ENCODE assay signal across 12 cellular contexts in genomic region chr21:41459884-41460534, GRCh38. TPM values are rescaled to one million over a fixed set of nuclear protein-coding genes. Genes with fewer than 3 reads are reported as not detected.
DNase-seq lines count a peak whose midpoint lies in the region; ATAC-seq and TF ChIP-seq lines count a peak whose summit lies in the region.
"Had no signal": no experiment of that assay in that cellular context is flagged by ENCODE, and none has a peak within 500 bp of the region (broad histone marks: within the 10 kb centered on the region; RNA-seq: fewer than 3 reads in every experiment).

No MANE protein-coding gene starts in this region.

- H3K4me3 Mint-ChIP-seq in activated naive CD4-positive, alpha-beta T cell treated with anti-CD3 and anti-CD28 coated beads, Interleukin-2, amount 10 ng/mL, durations not matched to agents 7 days and 5 days, result no peak overlapping the region
- peak overlapping the region; percentile 28 for H3K4me3 Mint-ChIP-seq in T-helper 17 cell
- H3K4me3 Mint-ChIP-seq in stimulated activated effector memory CD8-positive, alpha-beta T cell treated with anti-CD3 and anti-CD28 coated beads, Interleukin-12 subunit alpha, Interleukin-12 subunit beta, amount 100 ng/mL, for 72 hours, result no peak overlapping the region

- TF ChIP-seq CTCF in omental fat pad (IDR thresholded peaks at IDR 0.05), result no peak

- peaks cover 3% of the 10 kb centered on the region for H3K4me1 Mint-ChIP-seq in activated naive CD4-positive, alpha-beta T cell treated with anti-CD3 and anti-CD28 coated beads, Interleukin-2, amount 10 ng/mL, durations not matched to agents 7 days and 5 days
- H3K4me1 Mint-ChIP-seq in T-helper 17 cell, result peaks cover 17% of the 10 kb centered on the region
- H3K4me1 Mint-ChIP-seq in stimulated activated effector memory CD8-positive, alpha-beta T cell treated with anti-CD3 and anti-CD28 coated beads, Interleukin-12 subunit alpha, Interleukin-12 subunit beta, amount 100 ng/mL, for 72 hours, result peaks cover 10% of the 10 kb centered on the region

- CTCF ChIA-PET in activated naive CD4-positive, alpha-beta T cell treated with anti-CD3 and anti-CD28 coated beads, Interleukin-2, amount 10 ng/mL, durations not matched to agents 7 days and 5 days (lab: Charles Lee), result interaction anchor here (0.8 to 2.3 kb wide), 6 partner anchors 11 to 337 kb away, joined by 3 to 12 read pairs (median 3); no protein-coding TSS in a partner anchor

- peaks cover 9 to 13% of the 10 kb centered on the region in 2 donors for H3K36me3 Mint-ChIP-seq in activated naive CD4-positive, alpha-beta T cell treated with anti-CD3 and anti-CD28 coated beads, Interleukin-2, amount 50 U/mL, for 72 hours
- peaks cover 59% of the 10 kb centered on the region for H3K36me3 Mint-ChIP-seq in activated naive CD4-positive, alpha-beta T cell treated with anti-CD3 and anti-CD28 coated beads, Interleukin-2, amount 10 ng/mL, durations not matched to agents 7 days and 5 days
- H3K36me3 Mint-ChIP-seq in T-helper 17 cell (ENCODE audit: low read depth), result peaks cover 12% of the 10 kb centered on the region
- peaks cover 6% of the 10 kb centered on the region for H3K36me3 Mint-ChIP-seq in stimulated activated effector memory CD8-positive, alpha-beta T cell treated with anti-CD3 and anti-CD28 coated beads, Interleukin-12 subunit alpha, Interleukin-12 subunit beta, amount 100 ng/mL, for 72 hours

- no peak for DNase-seq in activated naive CD4-positive, alpha-beta T cell treated with anti-CD3 and anti-CD28 coated beads, Interleukin-2, amount 50 U/mL, for 72 hours (ENCODE audit: low spot score in 2 of 2)
- DNase-seq in activated naive CD4-positive, alpha-beta T cell treated with anti-CD3 and anti-CD28 coated beads, Interleukin-2, amount 10 ng/mL, durations not matched to agents 7 days and 5 days, result no peak
- no peak for DNase-seq in T-helper 17 cell
- DNase-seq in stimulated activated effector memory CD8-positive, alpha-beta T cell treated with anti-CD3 and anti-CD28 coated beads, Interleukin-12 subunit alpha, Interleukin-12 subunit beta, amount 100 ng/mL, for 72 hours (ENCODE audit: low spot score in 2 of 2), result no peak
- DNase-seq in omental fat pad (ENCODE audit: low spot score), result no peak
- DNase-seq in HUDEP-2 (lab: John Stamatoyannopoulos, UW; ENCODE audit: unreplicated experiment in 76 of 76), result no peak

- H3K27me3 Mint-ChIP-seq in activated naive CD4-positive, alpha-beta T cell treated with anti-CD3 and anti-CD28 coated beads, Interleukin-2, amount 10 ng/mL, durations not matched to agents 7 days and 5 days, result no peaks in the 10 kb centered on the region
- no peaks in the 10 kb centered on the region for H3K27me3 Mint-ChIP-seq in T-helper 17 cell
- H3K27me3 Mint-ChIP-seq: naive B cell had no signal

- H3K9me3 Mint-ChIP-seq in activated naive CD4-positive, alpha-beta T cell treated with anti-CD3 and anti-CD28 coated beads, Interleukin-2, amount 50 U/mL, for 72 hours, result peaks cover 0 to 12% of the 10 kb centered on the region in 2 donors
- H3K9me3 Mint-ChIP-seq in activated naive CD4-positive, alpha-beta T cell treated with anti-CD3 and anti-CD28 coated beads, Interleukin-2, amount 10 ng/mL, durations not matched to agents 7 days and 5 days, result peaks cover 6% of the 10 kb centered on the region
- H3K9me3 Mint-ChIP-seq in stimulated activated effector memory CD8-positive, alpha-beta T cell treated with anti-CD3 and anti-CD28 coated beads, Interleukin-12 subunit alpha, Interleukin-12 subunit beta, amount 100 ng/mL, for 72 hours, result no peaks in the 10 kb centered on the region

- ATAC-seq in activated naive CD4-positive, alpha-beta T cell treated with anti-CD3 and anti-CD28 coated beads, Interleukin-2, amount 50 U/mL, for 72 hours, result peak in 1 of 2 donors; percentile 20
- ATAC-seq in GM18907 (IDR thresholded peaks at IDR 0.05; ENCODE audit: unreplicated experiment) (peak; percentile 27), T-helper 17 cell (no peak), omental fat pad (ENCODE audit: low FRiP score) (no peak), GM18868 (IDR thresholded peaks at IDR 0.05; ENCODE audit: unreplicated experiment) (no peak)
- no peak for ATAC-seq in stimulated activated effector memory CD8-positive, alpha-beta T cell treated with anti-CD3 and anti-CD28 coated beads, Interleukin-12 subunit alpha, Interleukin-12 subunit beta, amount 100 ng/mL, for 72 hours

- no peaks in the 10 kb centered on the region for H3K9me3 ChIP-seq in T-helper 17 cell (ENCODE audit: control insufficient read depth, low read length, poor library complexity, severe bottlenecking)
- H3K9me3 ChIP-seq: left ventricle myocardium inferior had no signal

- peak overlapping the region; percentile 28 to 90 for H3K27ac Mint-ChIP-seq in activated naive CD4-positive, alpha-beta T cell treated with anti-CD3 and anti-CD28 coated beads, Interleukin-2, amount 50 U/mL, for 72 hours
- no peak overlapping the region for H3K27ac Mint-ChIP-seq in activated naive CD4-positive, alpha-beta T cell treated with anti-CD3 and anti-CD28 coated beads, Interleukin-2, amount 10 ng/mL, durations not matched to agents 7 days and 5 days
- peak overlapping the region; percentile 79 for H3K27ac Mint-ChIP-seq in T-helper 17 cell
- H3K27ac Mint-ChIP-seq in stimulated activated effector memory CD8-positive, alpha-beta T cell treated with anti-CD3 and anti-CD28 coated beads, Interleukin-12 subunit alpha, Interleukin-12 subunit beta, amount 100 ng/mL, for 72 hours, result peak overlapping the region; percentile 8

RNA-seq across cellular contexts. Expression of gene MX1, which starts 34.0 kb away (rescaled TPM):
- total RNA-seq in activated naive CD4-positive, alpha-beta T cell treated with anti-CD3 and anti-CD28 coated beads, Interleukin-2, amount 50 U/mL, for 72 hours, result 100 to 1,000 TPM in 1 of 2 donors, 10 to 100 TPM in 1; 18.0 to 365 TPM
- total RNA-seq in T-helper 17 cell (10 to 100 TPM; 58.6 to 75.9 TPM), omental fat pad (10 to 100 TPM in 3 of 4 donors, 1 to 10 TPM in 1; 8.5 to 87.3 (median 44.8) TPM)

RNA-seq across cellular contexts. Expression of gene TMPRSS2, which starts 47.9 kb away (rescaled TPM):
- not detected for total RNA-seq in activated naive CD4-positive, alpha-beta T cell treated with anti-CD3 and anti-CD28 coated beads, Interleukin-2, amount 50 U/mL, for 72 hours
- total RNA-seq in T-helper 17 cell (not detected), omental fat pad (not detected)
- total RNA-seq: activated CD8-positive, alpha-beta memory T cell treated with anti-CD3 and anti-CD28 coated beads for 36 hours; fibroblast of villous mesenchyme; left ventricle myocardium inferior had no signal
